Comparison of ENCODE assay signal across 8 cellular contexts in genomic region chr14:72904840-72905561, GRCh38. TPM values are rescaled to one million over a fixed set of nuclear protein-coding genes. Genes with fewer than 3 reads are reported as not detected.
DNase-seq lines count a peak whose midpoint lies in the region; ATAC-seq, FAIRE-seq and TF ChIP-seq lines count a peak whose summit lies in the region.

No MANE protein-coding gene starts in this region.

- H3K36me3 ChIP-seq in gastroesophageal sphincter (no peaks in the 10 kb centered on the region), pancreas (no peaks in the 10 kb centered on the region)

- TF ChIP-seq POLR2A in gastroesophageal sphincter (IDR thresholded peaks at IDR 0.05): no peak

- H3K27ac ChIP-seq in gastroesophageal sphincter: no peak overlapping the region
- no peak overlapping the region for H3K27ac ChIP-seq in pancreas

- H3K4me3 ChIP-seq in gastroesophageal sphincter: no peak overlapping the region
- H3K4me3 ChIP-seq in pancreas: no peak overlapping the region

- H3K4me1 ChIP-seq in gastroesophageal sphincter (peaks cover 0 to 19% (median 0%) of the 10 kb centered on the region in 3 donors), pancreas (peaks cover 0 to 6% (median 0%) of the 10 kb centered on the region in 3 donors)

- TF ChIP-seq CTCF in gastroesophageal sphincter (IDR thresholded peaks at IDR 0.05) (peak; percentile 90 to 94 (median 90)), pancreas (IDR thresholded peaks at IDR 0.05) (peak; percentile 80 to 92 (median 88))

- TF ChIP-seq EP300 in gastroesophageal sphincter (IDR thresholded peaks at IDR 0.05): no peak

- DNase-seq in DMS53 (lab: John Stamatoyannopoulos, UW) (peak; percentile 65), KG1 (lab: John Stamatoyannopoulos, UW) (peak; percentile 74), SHP77 treated with DMSO at 0.1 percent for 48 hours (lab: John Stamatoyannopoulos, UW) (peak; percentile 27), pancreas (peak in 4 of 6 donors; percentile 41 to 75 (median 52))
- peak; percentile 43 for DNase-seq in activated gamma-delta T cell treated with anti-CD3 and anti-CD28 coated beads, Interleukin-2, amount 50 U/mL, for 16 hours (ENCODE audit: low read depth)

- FAIRE-seq in pancreas (lab: Jason Lieb, UNC): no peak

- H3K27me3 ChIP-seq in gastroesophageal sphincter (no peaks in the 10 kb centered on the region), pancreas (no peaks in the 10 kb centered on the region)

- intact Hi-C loops in pancreas (cut with DNase I): loop anchor here in 2 of 3 donors (2.0 to 10.0 kb wide), 2 partner anchors 388 to 390 kb away; no protein-coding TSS in a partner anchor

- H3K9me3 ChIP-seq in gastroesophageal sphincter (no peaks in the 10 kb centered on the region), pancreas (no peaks in the 10 kb centered on the region)

- 15 to 40% methylated on average over 3 to 4 of the region's 5 CpGs for WGBS in gastroesophageal sphincter (ENCODE audit: low coverage in 1 of 2), 2 donors
- 27 to 28% methylated on average over 5 of the region's 5 CpGs for WGBS in pancreas, 2 donors

- peak; percentile 85 for ATAC-seq in gastroesophageal sphincter
- ATAC-seq in pancreas: peak; percentile 80 to 98 (median 92)
- ATAC-seq in HG02981 (IDR thresholded peaks at IDR 0.05; ENCODE audit: unreplicated experiment): no peak
- ATAC-seq in HG02885 (IDR thresholded peaks at IDR 0.05; ENCODE audit: poor library complexity, unreplicated experiment): no peak

RNA-seq across cellular contexts. Expression of gene DPF3, which starts 11.1 kb away (rescaled TPM):
- total RNA-seq in gastroesophageal sphincter (1 to 10 TPM in 2 of 4 donors, under 1 TPM in 2; 0.13 to 4.4 (median 2.1) TPM), pancreas (1 to 10 TPM in 3 of 6 donors, under 1 TPM in 3; 0.14 to 1.3 (median 1.1) TPM)
- polyA plus RNA-seq in pancreas: under 1 TPM; 0.46 to 0.77 TPM

RNA-seq across cellular contexts. Expression of gene DCAF4, which starts 21.3 kb away (rescaled TPM):
- 10 to 100 TPM in 3 of 4 donors, 1 to 10 TPM in 1; 9.0 to 22.6 (median 19.8) TPM for total RNA-seq in gastroesophageal sphincter
- 10 to 100 TPM in 4 of 6 donors, 1 to 10 TPM in 2; 8.0 to 14.5 (median 12.2) TPM for total RNA-seq in pancreas
- polyA plus RNA-seq in pancreas: 10 to 100 TPM in 1 of 2 donors, 1 to 10 TPM in 1; 7.8 to 10.6 TPM

Comparison
In these comparisons a context has a peak if more than half of its experiments do, and no peak if none do; other contexts are left out.
1. ATAC-seq: peak in gastroesophageal sphincter (single experiment) and pancreas (4 of 4); none in HG02981 (single experiment) and HG02885 (single experiment).
2. Peak in every context shown above with its lines, with median percentiles within 50 percentile points of each other: DNase-seq.